1 cellular context compared by ENCODE assay signal in genomic region chr17:78493455-78494188, GRCh38.
TF ChIP-seq lines count a peak whose summit lies in the region.

No MANE protein-coding gene starts in this region.

TF ChIP-seq in HepG2, 621 proteins besides CTCF, POLR2A, EP300 and RAD21 (continued from another document and continues in another):
- TF ChIP-seq SIX4 (CRISPR knock-in tag; IDR thresholded peaks at IDR 0.05): no peak
- no peak for TF ChIP-seq ZBED4 (CRISPR knock-in tag; IDR thresholded peaks at IDR 0.05; ENCODE audit: borderline replicate concordance)
- TF ChIP-seq IRF1 (CRISPR knock-in tag; IDR thresholded peaks at IDR 0.05; ENCODE audit: low read depth): no peak
- no peak for TF ChIP-seq ZFP90 (CRISPR knock-in tag; IDR thresholded peaks at IDR 0.05; ENCODE audit: borderline replicate concordance)
- TF ChIP-seq AFF4 (CRISPR knock-in tag; IDR thresholded peaks at IDR 0.05): no peak
- no peak for TF ChIP-seq MED13 (CRISPR knock-in tag; IDR thresholded peaks at IDR 0.05)
- TF ChIP-seq ZNF318 (CRISPR knock-in tag; IDR thresholded peaks at IDR 0.05): no peak
- no peak for TF ChIP-seq GTF2F1 (IDR thresholded peaks at IDR 0.05; ENCODE audit: low read length)
- no peak for TF ChIP-seq MEIS1 (CRISPR knock-in tag; IDR thresholded peaks at IDR 0.05; ENCODE audit: borderline replicate concordance)
- TF ChIP-seq ARID3A (IDR thresholded peaks at IDR 0.05; ENCODE audit: low read depth, low read length): no peak
- 0 out of 2 replicates have a peak, but pooled peaks have one; percentile 41 for TF ChIP-seq ERF (CRISPR knock-in tag; IDR thresholded peaks at IDR 0.05)
- no peak for TF ChIP-seq SOX13 (IDR thresholded peaks at IDR 0.05)
- peak in 1 of 2 experiments; percentile 56; a peak in 1 of 4 replicates for TF ChIP-seq SOX13 (CRISPR knock-in tag; conservative IDR thresholded peaks at IDR 0.05 in 1 of 2, IDR thresholded peaks at IDR 0.05 in 1 of 2)
- TF ChIP-seq ZNF512B (CRISPR knock-in tag; IDR thresholded peaks at IDR 0.05; ENCODE audit: borderline replicate concordance): no peak
- peak; percentile 28; the same call in 1 of the 2 replicates for TF ChIP-seq ETV5 (CRISPR knock-in tag; IDR thresholded peaks at IDR 0.05; ENCODE audit: borderline replicate concordance)
- no peak for TF ChIP-seq FOXC1 (CRISPR knock-in tag; IDR thresholded peaks at IDR 0.05; ENCODE audit: borderline replicate concordance)
- no peak for TF ChIP-seq ZNF597 (CRISPR knock-in tag; IDR thresholded peaks at IDR 0.05)
- TF ChIP-seq ZNF205 (CRISPR knock-in tag; IDR thresholded peaks at IDR 0.05): no peak
- TF ChIP-seq PHF20 (CRISPR knock-in tag; IDR thresholded peaks at IDR 0.05): no peak
- no peak for TF ChIP-seq ZNF432 (CRISPR knock-in tag; IDR thresholded peaks at IDR 0.05; ENCODE audit: borderline replicate concordance)
- TF ChIP-seq REPIN1 (CRISPR knock-in tag; IDR thresholded peaks at IDR 0.05; ENCODE audit: borderline replicate concordance, low read depth): no peak
- no peak for TF ChIP-seq E2F5 (CRISPR knock-in tag; conservative IDR thresholded peaks at IDR 0.05)
- TF ChIP-seq HOXA7 (CRISPR knock-in tag; IDR thresholded peaks at IDR 0.05): no peak
- TF ChIP-seq ZNF296 (CRISPR knock-in tag; conservative IDR thresholded peaks at IDR 0.05): no peak
- TF ChIP-seq ZFP82 (CRISPR knock-in tag; IDR thresholded peaks at IDR 0.05; ENCODE audit: borderline replicate concordance): no peak
- TF ChIP-seq HMG20A (CRISPR knock-in tag; IDR thresholded peaks at IDR 0.05; ENCODE audit: borderline replicate concordance): no peak
- TF ChIP-seq DRAP1 (CRISPR knock-in tag; IDR thresholded peaks at IDR 0.05): no peak
